In the genomic region with DNA sequence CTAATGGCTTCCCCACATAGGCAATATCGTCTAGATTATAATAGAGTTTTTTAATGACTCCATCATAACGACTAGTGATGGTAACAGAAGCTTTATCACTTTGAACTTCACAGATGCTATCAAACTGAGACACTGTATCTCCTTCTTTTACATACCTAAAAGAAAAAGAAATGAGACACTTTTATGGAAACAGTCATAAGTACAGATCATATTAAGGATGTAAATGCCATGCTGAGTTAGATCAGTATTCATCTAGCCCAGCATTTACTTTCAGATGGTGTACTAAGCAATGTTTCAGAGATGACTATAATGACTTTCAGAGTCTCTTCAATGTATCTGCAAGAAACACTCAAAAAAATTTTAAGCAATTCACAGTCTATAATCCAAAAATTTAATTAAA, we compare ENCODE assay signal across 16 cellular contexts.
"Had no signal": no experiment of that assay in that cellular context is flagged by ENCODE, and none has a peak within 500 bp of the region (broad histone marks: within the 10 kb centered on the region; RNA-seq: fewer than 3 reads in every experiment).

No MANE protein-coding gene starts in this region.

- H3K27me3 Mint-ChIP-seq: stimulated activated naive B cell treated with anti-CD40 and anti-IgM and Interleukin-4, amounts not matched to agents 10 μg/mL and 1 μg/mL and 100 μg/mL, for 72 hours had no signal

- H3K4me3 Mint-ChIP-seq: endodermal cell; nephron progenitor cell; stimulated activated naive B cell treated with anti-CD40 and anti-IgM and Interleukin-4, amounts not matched to agents 10 μg/mL and 1 μg/mL and 100 μg/mL, for 72 hours had no signal

- ATAC-seq: left cardiac atrium; lower lobe of right lung; right lobe of liver; stimulated activated naive B cell treated with anti-CD40 and anti-IgM and Interleukin-4, amounts not matched to agents 10 μg/mL and 1 μg/mL and 100 μg/mL, for 72 hours had no signal

- H3K4me1 Mint-ChIP-seq: endodermal cell, nephron progenitor cell had no signal

- H3K27ac Mint-ChIP-seq: endodermal cell; nephron progenitor cell; stimulated activated naive B cell treated with anti-CD40 and anti-IgM and Interleukin-4, amounts not matched to agents 10 μg/mL and 1 μg/mL and 100 μg/mL, for 72 hours had no signal

- H3K9me3 Mint-ChIP-seq: endodermal cell; nephron progenitor cell; stimulated activated naive B cell treated with anti-CD40 and anti-IgM and Interleukin-4, amounts not matched to agents 10 μg/mL and 1 μg/mL and 100 μg/mL, for 72 hours had no signal

- DNase-seq: colonic mucosa; effector CD4-positive, alpha-beta T cell; endodermal cell; foreskin melanocyte; head of caudate nucleus; kidney; left cardiac atrium; left ventricle myocardium inferior; lower lobe of right lung; mesenchymal stem cell; midbrain; nephron progenitor cell; right lobe of liver; stimulated activated CD4-positive, alpha-beta T cell treated with anti-CD3 and anti-CD28 coated beads, Interleukin-4, amount 100 ng/mL, for 24 hours; stimulated activated naive B cell treated with anti-CD40 and anti-IgM and Interleukin-4, amounts not matched to agents 10 μg/mL and 1 μg/mL and 100 μg/mL, for 72 hours; trophoblast cell had no signal
